14 cellular contexts compared by ENCODE assay signal in the genomic region with DNA sequence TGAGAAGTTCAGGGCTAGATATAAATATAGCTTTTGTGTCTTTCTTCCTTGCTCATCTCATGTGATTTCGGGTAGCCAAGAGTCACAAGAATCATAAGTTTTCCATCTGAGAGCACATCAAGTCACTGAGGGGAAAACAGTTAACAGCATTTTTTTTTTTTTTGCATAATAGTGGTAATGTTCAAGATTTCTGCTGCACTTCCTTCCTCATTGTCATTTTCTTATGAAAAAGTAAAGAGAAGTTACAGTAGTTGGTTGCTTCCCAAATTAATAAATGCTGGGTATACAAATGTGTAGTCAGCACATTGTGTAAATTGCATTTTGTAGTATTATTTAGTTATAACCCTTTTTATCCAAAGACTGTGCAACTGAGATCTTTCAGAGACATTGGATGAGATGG.
DNase-seq lines count a peak whose midpoint lies in the region; ATAC-seq and TF ChIP-seq lines count a peak whose summit lies in the region.
"Had no signal": no experiment of that assay in that cellular context is flagged by ENCODE, and none has a peak within 500 bp of the region (broad histone marks: within the 10 kb centered on the region; RNA-seq: fewer than 3 reads in every experiment).

No MANE protein-coding gene starts in this region.

- ATAC-seq in left lung (peak; percentile 7), HG02798 (IDR thresholded peaks at IDR 0.05; ENCODE audit: poor library complexity, unreplicated experiment) (no peak)
- no peak for ATAC-seq in stimulated activated effector memory CD8-positive, alpha-beta T cell treated with anti-CD3 and anti-CD28 coated beads, Interleukin-12 subunit alpha, Interleukin-12 subunit beta, amount 100 ng/mL, for 72 hours
- ATAC-seq: WTC11 had no signal

- no peaks in the 10 kb centered on the region for H3K9me3 Mint-ChIP-seq in stimulated activated effector memory CD8-positive, alpha-beta T cell treated with anti-CD3 and anti-CD28 coated beads, Interleukin-12 subunit alpha, Interleukin-12 subunit beta, amount 100 ng/mL, for 72 hours
- H3K9me3 Mint-ChIP-seq: WTC11 had no signal

- H3K27ac ChIP-seq in OCI-LY1 (ENCODE audit: low read depth, low read length, poor library complexity, severe bottlenecking) (peak overlapping the region; percentile 63), left lung (peak overlapping the region; percentile 29 to 79), hepatocyte (no peak overlapping the region)

- H2AFZ ChIP-seq in OCI-LY1 (ENCODE audit: low read length) (no peak overlapping the region), hepatocyte (no peak overlapping the region)

- intact Hi-C loops in left lung (cut with DNase I): no loop called here

- H3K4me3 ChIP-seq in OCI-LY1 (ENCODE audit: low read depth, low read length, poor library complexity, severe bottlenecking) (no peak overlapping the region), left lung (no peak overlapping the region), hepatocyte (no peak overlapping the region)

- peak; percentile 75 for DNase-seq in CD1c-positive myeloid dendritic cell (ENCODE audit: extremely low spot score)
- no peak for DNase-seq in left lung
- no peak for DNase-seq in stimulated activated effector memory CD8-positive, alpha-beta T cell treated with anti-CD3 and anti-CD28 coated beads, Interleukin-12 subunit alpha, Interleukin-12 subunit beta, amount 100 ng/mL, for 72 hours (ENCODE audit: low spot score in 2 of 2)
- DNase-seq in RKO (ENCODE audit: low spot score): no peak
- no peak for DNase-seq in hepatocyte (ENCODE audit: low spot score)
- DNase-seq in NK-92 treated with Interleukin-12 subunit alpha and Interleukin-12 subunit beta, amount 100 ng/mL, for 24 hours (lab: John Stamatoyannopoulos, UW): no peak
- DNase-seq: activated CD8-positive, alpha-beta memory T cell treated with anti-CD3 and anti-CD28 coated beads, Interleukin-2, amount 50 U/mL, for 4 hours; activated naive CD4-positive, alpha-beta T cell treated with anti-CD3 and anti-CD28 coated beads, Interleukin-2, amount 50 U/mL, for 16 hours; central memory CD4-positive, alpha-beta T cell; NCI-H2029; posterior cingulate gyrus had no signal

- H3K9me2 ChIP-seq in OCI-LY1 (ENCODE audit: low read depth, low read length) (no peaks in the 10 kb centered on the region), hepatocyte (replicated peaks; ENCODE audit: insufficient read depth) (no peaks in the 10 kb centered on the region)

- H4K20me1 ChIP-seq in OCI-LY1 (ENCODE audit: insufficient read depth, low read length) (no peaks in the 10 kb centered on the region), hepatocyte (ENCODE audit: insufficient read depth, poor library complexity, severe bottlenecking) (no peaks in the 10 kb centered on the region)

- no peaks in the 10 kb centered on the region for H3K36me3 Mint-ChIP-seq in stimulated activated effector memory CD8-positive, alpha-beta T cell treated with anti-CD3 and anti-CD28 coated beads, Interleukin-12 subunit alpha, Interleukin-12 subunit beta, amount 100 ng/mL, for 72 hours
- H3K36me3 Mint-ChIP-seq: WTC11 had no signal

- no peak overlapping the region for H3K4me3 Mint-ChIP-seq in stimulated activated effector memory CD8-positive, alpha-beta T cell treated with anti-CD3 and anti-CD28 coated beads, Interleukin-12 subunit alpha, Interleukin-12 subunit beta, amount 100 ng/mL, for 72 hours
- H3K4me3 Mint-ChIP-seq: WTC11 had no signal

- TF ChIP-seq CTCF in OCI-LY1 (IDR thresholded peaks at IDR 0.05; ENCODE audit: low read length): no peak
- no peak for TF ChIP-seq CTCF in left lung (IDR thresholded peaks at IDR 0.05)
- TF ChIP-seq CTCF in hepatocyte (IDR thresholded peaks at IDR 0.05; ENCODE audit: poor library complexity): no peak

- H3K27me3 ChIP-seq in OCI-LY1 (ENCODE audit: insufficient read depth, low read length) (no peaks in the 10 kb centered on the region), left lung (no peaks in the 10 kb centered on the region), hepatocyte (no peaks in the 10 kb centered on the region)

- H3K79me2 ChIP-seq in OCI-LY1 (ENCODE audit: insufficient read depth, low read length) (no peaks in the 10 kb centered on the region), hepatocyte (peaks cover 1% of the 10 kb centered on the region)

- peaks cover 50% of the 10 kb centered on the region for H3K4me1 ChIP-seq in OCI-LY1 (ENCODE audit: insufficient read depth, low read length, severe bottlenecking)
- peaks cover 3 to 88% of the 10 kb centered on the region in 2 donors for H3K4me1 ChIP-seq in left lung
- peaks cover 9% of the 10 kb centered on the region for H3K4me1 ChIP-seq in hepatocyte (ENCODE audit: insufficient read depth)

- peaks cover 53% of the 10 kb centered on the region for H3K36me3 ChIP-seq in OCI-LY1 (ENCODE audit: insufficient read depth, low read length)
- H3K36me3 ChIP-seq in left lung: peaks cover 0 to 50% of the 10 kb centered on the region in 2 donors
- H3K36me3 ChIP-seq in hepatocyte (replicated peaks; ENCODE audit: insufficient read depth, low read depth): no peaks in the 10 kb centered on the region

- no peak overlapping the region for H3K9ac ChIP-seq in OCI-LY1 (ENCODE audit: low read length)

- WGBS in hepatocyte (ENCODE audit: low lambda C conversion rate, missing lambda C conversion rate): 96% methylated on average over 1 of the region's 1 CpG

- peak overlapping the region; percentile 13; the same call in 1 of the 2 replicates for H3K4me2 ChIP-seq in OCI-LY1 (ENCODE audit: low read length)
- no peak overlapping the region for H3K4me2 ChIP-seq in hepatocyte

- no peaks in the 10 kb centered on the region for H3K9me3 ChIP-seq in OCI-LY1 (ENCODE audit: low read length)
- H3K9me3 ChIP-seq in left lung: no peaks in the 10 kb centered on the region
- H3K9me3 ChIP-seq in hepatocyte (ENCODE audit: low read depth): no peaks in the 10 kb centered on the region

- peaks cover 29% of the 10 kb centered on the region for H3K4me1 Mint-ChIP-seq in stimulated activated effector memory CD8-positive, alpha-beta T cell treated with anti-CD3 and anti-CD28 coated beads, Interleukin-12 subunit alpha, Interleukin-12 subunit beta, amount 100 ng/mL, for 72 hours

- H3K27ac Mint-ChIP-seq in stimulated activated effector memory CD8-positive, alpha-beta T cell treated with anti-CD3 and anti-CD28 coated beads, Interleukin-12 subunit alpha, Interleukin-12 subunit beta, amount 100 ng/mL, for 72 hours: peak overlapping the region; percentile 64
- H3K27ac Mint-ChIP-seq: WTC11 had no signal

- no peaks in the 10 kb centered on the region for H3F3A ChIP-seq in OCI-LY1 (ENCODE audit: insufficient read depth, low read length)
